In genomic region chr7:51045319-51046102, GRCh38 we compare ENCODE assay signal across 11 cellular contexts.
DNase-seq lines count a peak whose midpoint lies in the region; ATAC-seq and TF ChIP-seq lines count a peak whose summit lies in the region.
"Had no signal": no experiment of that assay in that cellular context is flagged by ENCODE, and none has a peak within 500 bp of the region (broad histone marks: within the 10 kb centered on the region; RNA-seq: fewer than 3 reads in every experiment).

No MANE protein-coding gene starts in this region.

- peak; percentile 72 for DNase-seq in HFFc6
- DNase-seq in SW480 (ENCODE audit: low spot score), result peak; percentile 100
- DNase-seq in glomerular visceral epithelial cell (ENCODE audit: extremely low spot score), result peak; percentile 95
- no peak for DNase-seq in NCI-H510A (lab: John Stamatoyannopoulos, UW)
- DNase-seq in 8988T, result no peak
- no peak for DNase-seq in activated effector memory CD4-positive, alpha-beta T cell treated with anti-CD3 and anti-CD28 coated beads, Interleukin-2, amount 50 U/mL, for 16 hours
- DNase-seq: effector CD4-positive, alpha-beta T cell; NCI-H1417; nucleus accumbens had no signal

- no peaks in the 10 kb centered on the region; the same call in 1 of the 2 replicates for H3K36me3 Mint-ChIP-seq in HFFc6 (ENCODE audit: low read depth)
- H3K36me3 Mint-ChIP-seq in stimulated activated memory B cell treated with anti-CD40 and anti-IgM and Interleukin-4, amounts not matched to agents 10 μg/mL and 1 μg/mL and 100 μg/mL, for 72 hours, result no peaks in the 10 kb centered on the region

- H3K4me1 Mint-ChIP-seq in HFFc6 (ENCODE audit: low read depth), result peaks cover 34% of the 10 kb centered on the region
- H3K4me1 Mint-ChIP-seq in stimulated activated memory B cell treated with anti-CD40 and anti-IgM and Interleukin-4, amounts not matched to agents 10 μg/mL and 1 μg/mL and 100 μg/mL, for 72 hours, result no peaks in the 10 kb centered on the region
- H3K4me1 Mint-ChIP-seq: WTC11 had no signal

- TF ChIP-seq CTCF in HFFc6 (IDR thresholded peaks at IDR 0.05), result no peak

- no peaks in the 10 kb centered on the region for H3K9me3 Mint-ChIP-seq in HFFc6
- H3K9me3 Mint-ChIP-seq in stimulated activated memory B cell treated with anti-CD40 and anti-IgM and Interleukin-4, amounts not matched to agents 10 μg/mL and 1 μg/mL and 100 μg/mL, for 72 hours, result no peaks in the 10 kb centered on the region

- ATAC-seq in stimulated activated memory B cell treated with anti-CD40 and anti-IgM and Interleukin-4, amounts not matched to agents 10 μg/mL and 1 μg/mL and 100 μg/mL, for 72 hours, result peak; percentile 27
- ATAC-seq: WTC11 had no signal

- peaks cover 28% of the 10 kb centered on the region for H3K27me3 Mint-ChIP-seq in HFFc6 (ENCODE audit: insufficient read depth)
- H3K27me3 Mint-ChIP-seq in stimulated activated memory B cell treated with anti-CD40 and anti-IgM and Interleukin-4, amounts not matched to agents 10 μg/mL and 1 μg/mL and 100 μg/mL, for 72 hours, result no peaks in the 10 kb centered on the region

- no peak overlapping the region for H3K27ac Mint-ChIP-seq in HFFc6
- H3K27ac Mint-ChIP-seq in stimulated activated memory B cell treated with anti-CD40 and anti-IgM and Interleukin-4, amounts not matched to agents 10 μg/mL and 1 μg/mL and 100 μg/mL, for 72 hours, result no peak overlapping the region
- H3K27ac Mint-ChIP-seq: WTC11 had no signal

- peak overlapping the region; percentile 24; the same call in 1 of the 2 replicates for H3K4me3 Mint-ChIP-seq in HFFc6
- H3K4me3 Mint-ChIP-seq in stimulated activated memory B cell treated with anti-CD40 and anti-IgM and Interleukin-4, amounts not matched to agents 10 μg/mL and 1 μg/mL and 100 μg/mL, for 72 hours, result no peak overlapping the region
- H3K4me3 Mint-ChIP-seq: WTC11 had no signal

Comparison
In these comparisons a context has a peak if more than half of its experiments do, and no peak if none do; other contexts are left out.
1. DNase-seq: peak in HFFc6 (single experiment), SW480 (single experiment) and glomerular visceral epithelial cell (single experiment); none in NCI-H510A (single experiment), 8988T (single experiment) and activated effector memory CD4-positive, alpha-beta T cell treated with anti-CD3 and anti-CD28 coated beads, Interleukin-2, amount 50 U/mL, for 16 hours (single experiment).